In the genomic region with DNA sequence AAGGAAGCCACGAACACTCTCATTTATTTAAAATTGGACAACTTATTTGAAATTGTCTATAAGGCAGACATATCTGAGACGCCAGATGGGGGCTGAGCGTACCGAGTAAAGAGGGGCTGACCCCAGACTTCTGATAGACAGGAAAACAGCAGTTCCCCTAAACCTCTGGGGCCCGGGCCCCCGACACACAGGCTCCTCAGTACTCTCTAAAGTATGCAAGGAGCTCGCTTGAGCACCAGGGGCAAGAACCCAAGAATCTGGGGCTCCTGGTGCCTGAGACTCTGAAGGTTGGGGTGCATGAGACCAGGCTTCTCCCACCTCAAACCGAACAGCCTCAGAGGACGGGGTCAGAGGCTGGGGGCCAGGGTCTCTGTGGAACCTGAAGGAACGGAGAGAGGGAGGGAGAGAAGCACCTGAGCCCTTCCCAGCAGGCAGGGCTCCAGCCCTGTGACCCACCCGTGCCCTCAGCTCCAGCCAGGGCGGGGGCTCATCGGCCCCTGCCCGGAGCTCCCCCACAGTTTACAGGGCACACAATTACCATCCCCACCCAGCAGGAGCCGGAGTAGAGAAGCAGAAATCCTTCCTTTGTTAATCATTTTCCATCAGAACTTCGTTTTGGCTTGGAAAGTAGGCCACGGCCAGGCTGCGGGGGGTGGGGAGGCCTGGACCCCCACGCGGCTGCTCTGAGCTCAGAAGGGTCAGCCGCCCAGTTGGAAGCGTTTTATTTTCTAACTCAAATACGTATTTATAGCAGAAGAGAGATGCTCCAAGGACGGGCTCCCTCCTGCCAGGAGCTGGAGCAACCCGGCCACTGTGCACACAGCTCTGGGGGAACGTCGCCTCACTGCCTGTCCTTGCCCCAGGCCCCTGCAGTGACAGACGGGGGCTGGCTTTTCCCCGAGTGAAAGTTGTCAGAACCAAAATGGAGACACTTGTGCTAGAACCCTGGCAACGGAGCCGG, we compare ENCODE assay signal across 22 cellular contexts. TPM values are rescaled to one million over a fixed set of nuclear protein-coding genes. Genes with fewer than 3 reads are reported as not detected.
DNase-seq lines count a peak whose midpoint lies in the region; ATAC-seq and TF ChIP-seq lines count a peak whose summit lies in the region.
"Had no signal": no experiment of that assay in that cellular context is flagged by ENCODE, and none has a peak within 500 bp of the region (broad histone marks: within the 10 kb centered on the region; RNA-seq: fewer than 3 reads in every experiment).

No MANE protein-coding gene starts in this region.

- no peaks in the 10 kb centered on the region for H3K9me3 ChIP-seq in endodermal cell (ENCODE audit: control insufficient read depth, low read length)
- H3K9me3 ChIP-seq in aorta (ENCODE audit: control insufficient read depth, low read length), result no peaks in the 10 kb centered on the region
- H3K9me3 ChIP-seq: colonic mucosa had no signal

- TF ChIP-seq CTCF in natural killer cell (IDR thresholded peaks at IDR 0.05), result no peak
- TF ChIP-seq CTCF in endodermal cell (conservative IDR thresholded peaks at IDR 0.05), result no peak
- no peak for TF ChIP-seq CTCF in neural crest cell (conservative IDR thresholded peaks at IDR 0.05)

- ATAC-seq in natural killer cell treated with Interleukin-12 subunit alpha and Interleukin-12 subunit beta and Interleukin-15 and Interleukin-18, amount 100 ng/mL, for 72 hours, result no peak
- no peak for ATAC-seq in natural killer cell
- ATAC-seq in aorta (ENCODE audit: low FRiP score), result no peak
- no peak for ATAC-seq in GM19467 (IDR thresholded peaks at IDR 0.05; ENCODE audit: unreplicated experiment)
- ATAC-seq: activated CD8-positive, alpha-beta T cell treated with anti-CD3 and anti-CD28 coated beads, Interleukin-2, amount 10 ng/mL, durations not matched to agents 7 days and 5 days; activated T-cell treated with anti-CD3 and anti-CD28 coated beads, Interleukin-2, amount 50 U/mL, for 4 hours; left cardiac atrium; mucosa of descending colon; T-helper 17 cell; WTC11 had no signal

- no peak overlapping the region for H3K27ac Mint-ChIP-seq in natural killer cell treated with Interleukin-12 subunit alpha and Interleukin-12 subunit beta and Interleukin-15 and Interleukin-18, amount 100 ng/mL, for 72 hours
- H3K27ac Mint-ChIP-seq in natural killer cell, result no peak overlapping the region
- no peak overlapping the region for H3K27ac Mint-ChIP-seq in endodermal cell
- peak overlapping the region; percentile 54 for H3K27ac Mint-ChIP-seq in neural crest cell (ENCODE audit: unreplicated experiment)
- H3K27ac Mint-ChIP-seq: activated CD8-positive, alpha-beta T cell treated with anti-CD3 and anti-CD28 coated beads, Interleukin-2, amount 10 ng/mL, durations not matched to agents 7 days and 5 days; activated naive CD4-positive, alpha-beta T cell treated with anti-CD3 and anti-CD28 coated beads, Interleukin-2, amount 10 ng/mL, durations not matched to agents 7 days and 5 days; T-helper 17 cell had no signal

- intact Hi-C loops in natural killer cell (cut with micrococcal nuclease), result no loop called here
- intact Hi-C loops in aorta (cut with DNase I), result no loop called here

- no peak overlapping the region for H3K4me3 Mint-ChIP-seq in natural killer cell treated with Interleukin-12 subunit alpha and Interleukin-12 subunit beta and Interleukin-15 and Interleukin-18, amount 100 ng/mL, for 72 hours
- H3K4me3 Mint-ChIP-seq in natural killer cell, result no peak overlapping the region
- H3K4me3 Mint-ChIP-seq in endodermal cell, result no peak overlapping the region
- H3K4me3 Mint-ChIP-seq in neural crest cell, result no peak overlapping the region
- H3K4me3 Mint-ChIP-seq: activated CD8-positive, alpha-beta T cell treated with anti-CD3 and anti-CD28 coated beads, Interleukin-2, amount 10 ng/mL, durations not matched to agents 7 days and 5 days; activated naive CD4-positive, alpha-beta T cell treated with anti-CD3 and anti-CD28 coated beads, Interleukin-2, amount 10 ng/mL, durations not matched to agents 7 days and 5 days; activated T-cell treated with anti-CD3 and anti-CD28 coated beads, Interleukin-2, amount 50 U/mL, for 4 hours; T-helper 17 cell had no signal

- DNase-seq in natural killer cell treated with Interleukin-12 subunit alpha and Interleukin-12 subunit beta and Interleukin-15 and Interleukin-18, amount 100 ng/mL, for 72 hours (ENCODE audit: low spot score), result peak; percentile 15
- DNase-seq in natural killer cell (no peak), endodermal cell (peak; percentile 45), neural crest cell (ENCODE audit: low read depth, low spot score) (no peak), aorta (peak; percentile 49 to 72), middle frontal gyrus (ENCODE audit: extremely low spot score, low spot score) (no peak)
- no peak for DNase-seq in stimulated activated CD4-positive, alpha-beta T cell treated with anti-CD3 and anti-CD28 coated beads, Interleukin-4, amount 100 ng/mL, for 24 hours
- DNase-seq: activated CD8-positive, alpha-beta T cell treated with anti-CD3 and anti-CD28 coated beads, Interleukin-2, amount 10 ng/mL, durations not matched to agents 7 days and 5 days; activated naive CD4-positive, alpha-beta T cell treated with anti-CD3 and anti-CD28 coated beads, Interleukin-2, amount 10 ng/mL, durations not matched to agents 7 days and 5 days; activated T-cell treated with anti-CD3 and anti-CD28 coated beads, Interleukin-2, amount 50 U/mL, for 4 hours; C1 segment of cervical spinal cord; colonic mucosa; GDM1; left cardiac atrium; mucosa of descending colon; NCI-H146; NCI-H82; PC-9; stimulated activated CD4-positive, alpha-beta T cell treated with anti-CD3 and anti-CD28 coated beads, Interleukin-2, amount 100 ng/mL, for 24 hours had no signal

- no peak overlapping the region for H3K4me3 ChIP-seq in endodermal cell (ENCODE audit: low read length)
- no peak overlapping the region for H3K4me3 ChIP-seq in aorta (ENCODE audit: low read length in 2 of 2)
- H3K4me3 ChIP-seq: colonic mucosa, mucosa of descending colon, PC-9 had no signal

- H3K27ac ChIP-seq in endodermal cell (ENCODE audit: low read depth, low read length) (no peak overlapping the region), aorta (ENCODE audit: low read depth in 1 of 2, low read length in 2 of 2) (peak overlapping the region in 1 of 2 donors; percentile 74)
- H3K27ac ChIP-seq: colonic mucosa, PC-9 had no signal

- H3K27me3 Mint-ChIP-seq in natural killer cell treated with Interleukin-12 subunit alpha and Interleukin-12 subunit beta and Interleukin-15 and Interleukin-18, amount 100 ng/mL, for 72 hours, result peaks cover 8 to 18% of the 10 kb centered on the region in 2 donors
- H3K27me3 Mint-ChIP-seq in natural killer cell (ENCODE audit: low read depth in 2 of 2) (peaks cover 5 to 8% of the 10 kb centered on the region in 2 donors), endodermal cell (ENCODE audit: insufficient read depth) (peaks cover 6% of the 10 kb centered on the region), neural crest cell (ENCODE audit: low read depth) (peaks cover 52% of the 10 kb centered on the region)

- no peak overlapping the region for H3K9ac ChIP-seq in endodermal cell (ENCODE audit: extremely low read depth, low read length, poor library complexity, severe bottlenecking)

- WGBS in endodermal cell (ENCODE audit: insufficient coverage in 1 of 2, insufficient read length in 1 of 2), 2 experiments, result 79 to 82% methylated on average over 21 to 31 of the region's 31 CpGs
- WGBS in aorta, 2 donors, result 78 to 82% methylated on average over 30 to 31 of the region's 31 CpGs

- H3K4me1 ChIP-seq in endodermal cell (ENCODE audit: control insufficient read depth, insufficient read depth, low read length), result peaks cover 11% of the 10 kb centered on the region
- H3K4me1 ChIP-seq in aorta (ENCODE audit: control insufficient read depth in 1 of 2, insufficient read depth in 2 of 2, low read length in 2 of 2), result peaks cover under 1 to 3% of the 10 kb centered on the region in 2 donors
- H3K4me1 ChIP-seq: colonic mucosa had no signal

- H3K27me3 ChIP-seq in endodermal cell (ENCODE audit: control insufficient read depth, insufficient read depth, low read length, poor library complexity, severe bottlenecking), result peaks cover 31% of the 10 kb centered on the region
- H3K27me3 ChIP-seq in aorta (ENCODE audit: control insufficient read depth in 1 of 2, insufficient read depth in 2 of 2, low read length in 1 of 2), result no peaks in the 10 kb centered on the region

- H3K36me3 ChIP-seq in endodermal cell (ENCODE audit: control insufficient read depth, insufficient read depth, low read length) (no peaks in the 10 kb centered on the region), aorta (ENCODE audit: control insufficient read depth in 1 of 2, insufficient read depth in 2 of 2, low read length in 1 of 2) (no peaks in the 10 kb centered on the region)
- H3K36me3 ChIP-seq: colonic mucosa had no signal

- H3K36me3 Mint-ChIP-seq in natural killer cell treated with Interleukin-12 subunit alpha and Interleukin-12 subunit beta and Interleukin-15 and Interleukin-18, amount 100 ng/mL, for 72 hours, result peaks cover 8% of the 10 kb centered on the region
- peaks cover 8% of the 10 kb centered on the region for H3K36me3 Mint-ChIP-seq in natural killer cell
- no peaks in the 10 kb centered on the region for H3K36me3 Mint-ChIP-seq in endodermal cell (ENCODE audit: low read depth)
- peaks cover 4% of the 10 kb centered on the region for H3K36me3 Mint-ChIP-seq in neural crest cell (ENCODE audit: low read depth)
- H3K36me3 Mint-ChIP-seq: activated naive CD4-positive, alpha-beta T cell treated with anti-CD3 and anti-CD28 coated beads, Interleukin-2, amount 10 ng/mL, durations not matched to agents 7 days and 5 days had no signal

- H3K4me1 Mint-ChIP-seq in natural killer cell treated with Interleukin-12 subunit alpha and Interleukin-12 subunit beta and Interleukin-15 and Interleukin-18, amount 100 ng/mL, for 72 hours (ENCODE audit: low read depth in 2 of 2), result peaks cover 0 to 3% of the 10 kb centered on the region in 2 donors
- H3K4me1 Mint-ChIP-seq in natural killer cell, result no peaks in the 10 kb centered on the region
- H3K4me1 Mint-ChIP-seq in endodermal cell, result peaks cover 14% of the 10 kb centered on the region
- H3K4me1 Mint-ChIP-seq in neural crest cell, result peaks cover 30% of the 10 kb centered on the region
- H3K4me1 Mint-ChIP-seq: activated naive CD4-positive, alpha-beta T cell treated with anti-CD3 and anti-CD28 coated beads, Interleukin-2, amount 10 ng/mL, durations not matched to agents 7 days and 5 days; T-helper 17 cell had no signal

- H3K9me3 Mint-ChIP-seq in natural killer cell treated with Interleukin-12 subunit alpha and Interleukin-12 subunit beta and Interleukin-15 and Interleukin-18, amount 100 ng/mL, for 72 hours, result no peaks in the 10 kb centered on the region
- peaks cover 2% of the 10 kb centered on the region in 2 donors for H3K9me3 Mint-ChIP-seq in natural killer cell
- peaks cover 3% of the 10 kb centered on the region for H3K9me3 Mint-ChIP-seq in endodermal cell
- H3K9me3 Mint-ChIP-seq in neural crest cell, result peaks cover 3% of the 10 kb centered on the region

RNA-seq across cellular contexts. Expression of gene ADARB1, which starts 42.9 kb away (rescaled TPM):
- 10 to 100 TPM; 28.7 to 38.5 TPM for total RNA-seq in natural killer cell treated with Interleukin-12 subunit alpha and Interleukin-12 subunit beta and Interleukin-15 and Interleukin-18, amount 100 ng/mL, for 72 hours
- total RNA-seq in natural killer cell (10 to 100 TPM; 20.7 to 28.0 (median 26.6) TPM), endodermal cell (10 to 100 TPM; 11.5 to 20.1 TPM), neural crest cell (14.4 and 21.0 TPM in 2 replicates), aorta (100 to 1,000 TPM in 1 of 2 donors, 10 to 100 TPM in 1; 87.9 to 224 TPM)
- 8.1 TPM for polyA plus RNA-seq in endodermal cell (2013, experiment 1 of 2)
- 9.4 TPM for polyA plus RNA-seq in endodermal cell (2013, experiment 2 of 2)
- polyA plus RNA-seq in aorta, result 10 to 100 TPM; 54.7 to 93.3 TPM

Comparison
In these comparisons a context has a peak if more than half of its experiments do, and no peak if none do; other contexts are left out.
1. DNase-seq: peak in natural killer cell treated with Interleukin-12 subunit alpha and Interleukin-12 subunit beta and Interleukin-15 and Interleukin-18, amount 100 ng/mL, for 72 hours (single experiment), endodermal cell (single experiment) and aorta (2 of 2); none in natural killer cell (single experiment), neural crest cell (single experiment), middle frontal gyrus (single experiment) and stimulated activated CD4-positive, alpha-beta T cell treated with anti-CD3 and anti-CD28 coated beads, Interleukin-4, amount 100 ng/mL, for 24 hours (single experiment).